ENCODE assay signal across 8 cellular contexts in genomic region chr4:100093091-100093866, GRCh38.
DNase-seq lines count a peak whose midpoint lies in the region; ATAC-seq, FAIRE-seq and TF ChIP-seq lines count a peak whose summit lies in the region.

No MANE protein-coding gene starts in this region.

- POLR2A ChIA-PET in activated B cell treated with CpG ODN at 0.5 μM for 24 hours (lab: Charles Lee): interaction anchor here (0.8 to 1.7 kb wide), 3 partner anchors 13 to 143 kb away, joined by 3 to 14 read pairs (median 3); partner anchors contain the start of gene H2AZ1

- peak overlapping the region; percentile 76 for H2AFZ ChIP-seq in keratinocyte (ENCODE audit: control insufficient read depth, low read length)

- intact Hi-C loops in activated B cell treated with CpG ODN at 0.5 μM for 24 hours (cut with micrococcal nuclease): loop anchor here (1.0 to 10.0 kb wide), 9 partner anchors 14 to 1254 kb away; partner anchors contain the start of genes DAPP1, DNAJB14, PPP3CA and TRMT10A

- peak overlapping the region; percentile 78 for H3K27ac Mint-ChIP-seq in activated B cell treated with CpG ODN at 0.5 μM for 24 hours

- H3K36me3 ChIP-seq in keratinocyte (ENCODE audit: control insufficient read depth in 2 of 2, extremely low read depth in 1 of 2, insufficient read depth in 2 of 2, low read length in 2 of 2): no peaks in the 10 kb centered on the region

- no peaks in the 10 kb centered on the region for H3K9me3 ChIP-seq in keratinocyte (ENCODE audit: control insufficient read depth, low read depth, low read length)

- ATAC-seq in GM19023 (IDR thresholded peaks at IDR 0.05; ENCODE audit: unreplicated experiment): peak; percentile 79
- peak; percentile 76 for ATAC-seq in HG03175 (IDR thresholded peaks at IDR 0.05; ENCODE audit: unreplicated experiment)
- ATAC-seq in activated B cell treated with CpG ODN at 0.5 μM for 24 hours (ENCODE audit: low read depth): peak; percentile 97

- no peaks in the 10 kb centered on the region for H3K36me3 Mint-ChIP-seq in activated B cell treated with CpG ODN at 0.5 μM for 24 hours (ENCODE audit: low read depth)

- H3K79me2 ChIP-seq in keratinocyte (ENCODE audit: control insufficient read depth, insufficient read depth, low read length): no peaks in the 10 kb centered on the region

- H3K4me3 Mint-ChIP-seq in activated B cell treated with CpG ODN at 0.5 μM for 24 hours: no peak overlapping the region

- no peak overlapping the region for H3K4me2 ChIP-seq in keratinocyte (ENCODE audit: control insufficient read depth, extremely low read depth, insufficient read depth, low read depth, low read length)

- H3K9me1 ChIP-seq in keratinocyte (ENCODE audit: control insufficient read depth, extremely low read depth, insufficient read depth, low read length): no peaks in the 10 kb centered on the region

- H3K9me3 Mint-ChIP-seq in activated B cell treated with CpG ODN at 0.5 μM for 24 hours: no peaks in the 10 kb centered on the region

- TF ChIP-seq CTCF in AG09319 (IDR thresholded peaks at IDR 0.05; ENCODE audit: low read depth, low read length): peak; percentile 75
- TF ChIP-seq CTCF in activated B cell treated with CpG ODN at 0.5 μM for 24 hours (IDR thresholded peaks at IDR 0.05): no peak
- peak; percentile 76 for TF ChIP-seq CTCF in cardiac fibroblast (IDR thresholded peaks at IDR 0.05; ENCODE audit: low read depth, low read length)
- peak; percentile 59 to 78 (median 72) for TF ChIP-seq CTCF in keratinocyte (optimal IDR thresholded peaks at IDR 0.05 in 1 of 3, IDR thresholded peaks at IDR 0.05 in 1 of 3, conservative IDR thresholded peaks at IDR 0.05 in 1 of 3; ENCODE audit: extremely low read depth in 1 of 3, insufficient read depth in 2 of 3, low read length in 3 of 3)

- DNase-seq in AG09319 (ENCODE audit: extremely low read depth, low read depth) (peak; percentile 73), NCI-H2227 (lab: John Stamatoyannopoulos, UW; ENCODE audit: unreplicated experiment) (peak; percentile 59), activated B cell treated with CpG ODN at 0.5 μM for 24 hours (peak; percentile 58), cardiac fibroblast (ENCODE audit: low read depth in 2 of 2) (peak; percentile 95 to 96), keratinocyte (ENCODE audit: low read depth, low spot score) (peak; percentile 44)
- DNase-seq in stimulated activated CD4-positive, alpha-beta T cell treated with anti-CD3 and anti-CD28 coated beads, Interleukin-1b, Interleukin-23, amount 100 ng/mL, for 24 hours (ENCODE audit: low read depth in 4 of 4, low spot score in 1 of 4): peak; percentile 56 to 77 (median 66)

- CTCF ChIA-PET in activated B cell treated with CpG ODN at 0.5 μM for 24 hours (lab: Charles Lee): interaction anchor here (0.6 to 2.2 kb wide), 18 partner anchors 10 to 1717 kb away, joined by 3 to 17 read pairs (median 4); partner anchors contain the start of genes H2AZ1 and PPP3CA

- H3K9ac ChIP-seq in keratinocyte (ENCODE audit: control insufficient read depth, extremely low read depth, insufficient read depth, low read length): peak overlapping the region; percentile 52

- dilution Hi-C loops in keratinocyte (cut with MboI; ENCODE audit: extremely low pct_ligation_motif_present, low sequenced_read_pairs): no loop called here

- peak overlapping the region; percentile 41 for H3K27ac ChIP-seq in keratinocyte (ENCODE audit: control insufficient read depth, insufficient read depth, low read length)

- no peaks in the 10 kb centered on the region for H3K27me3 ChIP-seq in keratinocyte (ENCODE audit: control insufficient read depth, extremely low read depth, insufficient read depth, low read length)

- no peaks in the 10 kb centered on the region for H3K27me3 Mint-ChIP-seq in activated B cell treated with CpG ODN at 0.5 μM for 24 hours

- H3K4me1 Mint-ChIP-seq in activated B cell treated with CpG ODN at 0.5 μM for 24 hours: peaks cover 32% of the 10 kb centered on the region

- no peaks in the 10 kb centered on the region for H4K20me1 ChIP-seq in keratinocyte (ENCODE audit: control insufficient read depth, extremely low read depth, insufficient read depth, low read length)

- FAIRE-seq in keratinocyte (lab: Jason Lieb, UNC): peak; percentile 83

- peaks cover 4% of the 10 kb centered on the region for H3K4me1 ChIP-seq in keratinocyte (ENCODE audit: control insufficient read depth, extremely low read depth, insufficient read depth, low read length)

- H3K4me3 ChIP-seq in cardiac fibroblast (replicated peaks in 1 of 2; ENCODE audit: low read depth in 2 of 2, low read length in 2 of 2) (no peak overlapping the region), keratinocyte (ENCODE audit: control insufficient read depth in 2 of 3, extremely low read depth in 1 of 3, insufficient read depth in 2 of 3, low read depth in 1 of 3, low read length in 3 of 3) (no peak overlapping the region)

Comparison
In these comparisons a context has a peak if more than half of its experiments do, and no peak if none do; other contexts are left out.
1. DNase-seq: peak in every context shown above with its lines; median percentile 96 in cardiac fibroblast; 73 in AG09319; 66 in stimulated activated CD4-positive, alpha-beta T cell treated with anti-CD3 and anti-CD28 coated beads, Interleukin-1b, Interleukin-23, amount 100 ng/mL, for 24 hours; 59 in NCI-H2227; 58 in activated B cell treated with CpG ODN at 0.5 μM for 24 hours; 44 in keratinocyte.